In genomic region chr7:26625286-26625685, GRCh38 we compare ENCODE assay signal across 21 cellular contexts.
A peak's percentile ranks its signal among the peaks of the same experiment; 100 is the strongest.
DNase-seq lines count a peak whose midpoint lies in the region; ATAC-seq and TF ChIP-seq lines count a peak whose summit lies in the region.
"Had no signal": no experiment of that assay in that cellular context is flagged by ENCODE, and none has a peak within 500 bp of the region (broad histone marks: within the 10 kb centered on the region; RNA-seq: fewer than 3 reads in every experiment).

No MANE protein-coding gene starts in this region.

- H2AK5ac ChIP-seq in trophoblast cell (ENCODE audit: low read length), result no peak overlapping the region

- H3K27ac ChIP-seq in coronary artery, result no peak overlapping the region
- no peak overlapping the region for H3K27ac ChIP-seq in trophoblast cell (ENCODE audit: low read depth, low read length)
- H3K27ac ChIP-seq in vagina, result no peak overlapping the region
- H3K27ac ChIP-seq: A549; BLaER1 treated with 17β-estradiol and CSF1 and Interleukin-3, amounts not matched to agents 10 nM and 100 nM had no signal

- no peak overlapping the region for H2BK12ac ChIP-seq in trophoblast cell (ENCODE audit: low read length)

- H3K4me1 ChIP-seq in trophoblast cell (ENCODE audit: control insufficient read depth in 1 of 2, insufficient read depth in 2 of 2, low read length in 2 of 2), result no peaks in the 10 kb centered on the region
- no peaks in the 10 kb centered on the region for H3K4me1 ChIP-seq in vagina
- H3K4me1 ChIP-seq: A549; BE2C; BLaER1 treated with 17β-estradiol and CSF1 and Interleukin-3, amounts not matched to agents 10 nM and 100 nM had no signal

- no peaks in the 10 kb centered on the region for H3K9me3 ChIP-seq in trophoblast cell (ENCODE audit: insufficient read depth, low read depth, low read length)
- no peaks in the 10 kb centered on the region for H3K9me3 ChIP-seq in vagina
- H3K9me3 ChIP-seq: A549, BE2C had no signal

- H2AFZ ChIP-seq in trophoblast cell (ENCODE audit: insufficient read depth, low read length, poor library complexity), result no peak overlapping the region
- H2AFZ ChIP-seq: GM23338 had no signal

- no peak overlapping the region for H3K4ac ChIP-seq in trophoblast cell (ENCODE audit: low read depth, low read length)

- H3K79me2 ChIP-seq in trophoblast cell (ENCODE audit: control insufficient read depth, insufficient read depth, low read length, poor library complexity), result no peaks in the 10 kb centered on the region

- DNase-seq in coronary artery (ENCODE audit: low spot score) (peak; percentile 49), mesenteric fat pad (ENCODE audit: low spot score) (peak; percentile 53), trophoblast cell (no peak), vagina (ENCODE audit: extremely low spot score in 2 of 2) (peak; percentile 37 to 64), SW480 (ENCODE audit: low spot score) (no peak)
- no peak for DNase-seq in central memory CD4-positive, alpha-beta T cell
- DNase-seq: 8988T; ACHN; AML-193; BE2C; CD4-positive, alpha-beta T cell; CD8-positive, alpha-beta memory T cell; DMS53; DMS79 treated with DMSO at 0.1 percent for 48 hours; GF-D8; H9 had no signal

- no peak for ATAC-seq in HG02870 (IDR thresholded peaks at IDR 0.05; ENCODE audit: unreplicated experiment)
- ATAC-seq: A549, GM23338, HCT116 had no signal

- H3K18ac ChIP-seq in trophoblast cell (ENCODE audit: low read length), result no peak overlapping the region

- WGBS in trophoblast cell (ENCODE audit: extremely low coverage, insufficient coverage, insufficient read length), result no CpG with 5 or more reads among the region's 4 CpGs

- no peak for TF ChIP-seq POLR2A in vagina (IDR thresholded peaks at IDR 0.05)

- H3K4me2 ChIP-seq in trophoblast cell (ENCODE audit: low read length), result no peak overlapping the region
- H3K4me2 ChIP-seq: A549; BLaER1 treated with 17β-estradiol and CSF1 and Interleukin-3, amounts not matched to agents 10 nM and 100 nM; GM23338 had no signal

- intact Hi-C loops in vagina (cut with DNase I), result no loop called here

- no peak overlapping the region for H3K9ac ChIP-seq in trophoblast cell (ENCODE audit: low read length)
- H3K9ac ChIP-seq: BLaER1 treated with 17β-estradiol and CSF1 and Interleukin-3, amounts not matched to agents 10 nM and 100 nM had no signal

- no peak overlapping the region for H2BK120ac ChIP-seq in trophoblast cell (ENCODE audit: insufficient read depth, low read length, poor library complexity)

- H3K36me3 ChIP-seq in trophoblast cell (ENCODE audit: control insufficient read depth in 1 of 2, insufficient read depth in 2 of 2, low read length in 2 of 2), result no peaks in the 10 kb centered on the region
- H3K36me3 ChIP-seq in vagina, result no peaks in the 10 kb centered on the region
- H3K36me3 ChIP-seq: BE2C; BLaER1 treated with 17β-estradiol and CSF1 and Interleukin-3, amounts not matched to agents 10 nM and 100 nM had no signal

- H4K12ac ChIP-seq in trophoblast cell (ENCODE audit: low read depth, low read length), result no peak overlapping the region

- H4K8ac ChIP-seq in trophoblast cell (ENCODE audit: low read depth, low read length), result no peak overlapping the region

- no peak overlapping the region for H4K91ac ChIP-seq in trophoblast cell (ENCODE audit: low read depth, low read length)

- H2BK5ac ChIP-seq in trophoblast cell (ENCODE audit: low read depth, low read length, poor library complexity), result no peak overlapping the region

- no peak overlapping the region for H3K4me3 ChIP-seq in coronary artery
- peak overlapping the region; percentile 9 for H3K4me3 ChIP-seq in trophoblast cell (ENCODE audit: low read depth, low read length)
- H3K4me3 ChIP-seq in vagina, result no peak overlapping the region
- H3K4me3 ChIP-seq: A549; BLaER1 treated with 17β-estradiol and CSF1 and Interleukin-3, amounts not matched to agents 10 nM and 100 nM; GM23338 had no signal

- H3K27me3 ChIP-seq in trophoblast cell (ENCODE audit: insufficient read depth, low read length) (no peaks in the 10 kb centered on the region), vagina (no peaks in the 10 kb centered on the region)
- H3K27me3 ChIP-seq: BLaER1 treated with 17β-estradiol and CSF1 and Interleukin-3, amounts not matched to agents 10 nM and 100 nM had no signal

- TF ChIP-seq CTCF in coronary artery (IDR thresholded peaks at IDR 0.05) (no peak), vagina (IDR thresholded peaks at IDR 0.05) (no peak)

- H3K23ac ChIP-seq in trophoblast cell (ENCODE audit: low read length), result no peak overlapping the region

- H3K79me1 ChIP-seq in trophoblast cell (ENCODE audit: low read length), result no peaks in the 10 kb centered on the region

- H3K14ac ChIP-seq in trophoblast cell (ENCODE audit: low read length), result no peak overlapping the region

Comparison
In these comparisons a context has a peak if more than half of its experiments do, and no peak if none do; other contexts are left out.
1. DNase-seq: peak in coronary artery (single experiment), mesenteric fat pad (single experiment) and vagina (2 of 2); none in trophoblast cell (0 of 2), central memory CD4-positive, alpha-beta T cell (single experiment) and SW480 (single experiment).